ENCODE assay signal across 9 cellular contexts in genomic region chr17:1630662-1631061, GRCh38. TPM values are rescaled to one million over a fixed set of nuclear protein-coding genes. Genes with fewer than 3 reads are reported as not detected.
DNase-seq lines count a peak whose midpoint lies in the region; ATAC-seq and TF ChIP-seq lines count a peak whose summit lies in the region.
"Had no signal": no experiment of that assay in that cellular context is flagged by ENCODE, and none has a peak within 500 bp of the region (broad histone marks: within the 10 kb centered on the region; RNA-seq: fewer than 3 reads in every experiment).

No MANE protein-coding gene starts in this region.

- H3K4me2 ChIP-seq in BLaER1 (peak overlapping the region; percentile 100; the same call in 1 of the 2 replicates), DOHH2 (ENCODE audit: low read length) (peak overlapping the region; percentile 85), OCI-LY7 (ENCODE audit: low read length) (peak overlapping the region; percentile 4; the same call in 1 of the 2 replicates)

- H3K27ac Mint-ChIP-seq in memory B cell: peak overlapping the region; percentile 96

- H3K27ac ChIP-seq in BLaER1 (no peak overlapping the region), DOHH2 (ENCODE audit: low read depth, low read length) (peak overlapping the region; percentile 25; the same call in 1 of the 2 replicates), OCI-LY7 (ENCODE audit: low read depth, low read length, poor library complexity, severe bottlenecking) (no peak overlapping the region)

- no peaks in the 10 kb centered on the region for H3K27me3 Mint-ChIP-seq in memory B cell

- TF ChIP-seq CTCF in DOHH2 (IDR thresholded peaks at IDR 0.05; ENCODE audit: low read depth, low read length, poor library complexity, severe bottlenecking) (no peak), OCI-LY7 (conservative IDR thresholded peaks at IDR 0.05; ENCODE audit: low read length) (no peak)

- peaks cover 26% of the 10 kb centered on the region for H3F3A ChIP-seq in DOHH2 (ENCODE audit: control insufficient read depth, insufficient read depth)

- H4K20me1 ChIP-seq in BLaER1 (0 out of 2 replicates have a peak, but pooled peaks cover 17% of the 10 kb centered on the region), DOHH2 (ENCODE audit: control insufficient read depth, insufficient read depth, low read depth, low read length) (no peaks in the 10 kb centered on the region), OCI-LY7 (ENCODE audit: insufficient read depth, low read length) (no peaks in the 10 kb centered on the region)

- no peaks in the 10 kb centered on the region for H3K9me3 Mint-ChIP-seq in memory B cell

- H3K4me3 Mint-ChIP-seq in memory B cell: peak overlapping the region; percentile 89

- no peak overlapping the region for H2AFZ ChIP-seq in OCI-LY7 (ENCODE audit: low read length)

- no peak for ATAC-seq in memory B cell (ENCODE audit: low read depth)
- ATAC-seq in GM18867 (IDR thresholded peaks at IDR 0.05; ENCODE audit: unreplicated experiment): no peak
- ATAC-seq in GM21619 (IDR thresholded peaks at IDR 0.05; ENCODE audit: unreplicated experiment): no peak
- ATAC-seq in GM18520 (IDR thresholded peaks at IDR 0.05; ENCODE audit: unreplicated experiment): no peak

- H3K9me2 ChIP-seq in DOHH2 (replicated peaks; ENCODE audit: control insufficient read depth, low read length) (no peaks in the 10 kb centered on the region), OCI-LY7 (ENCODE audit: insufficient read depth, low read length) (no peaks in the 10 kb centered on the region)

- POLR2A ChIA-PET in OCI-LY7 (lab: Charles Lee): interaction anchor here (0.6 to 1.4 kb wide), 2 partner anchors 57 to 619 kb away, joined by 5 to 6 read pairs; no protein-coding TSS in a partner anchor

- CTCF ChIA-PET in OCI-LY7 (lab: Charles Lee; ENCODE audit: unreplicated experiment): interaction anchor here (0.5 to 2.6 kb wide), 3 partner anchors 53 to 86 kb away, joined by 3 to 11 read pairs (median 5); no protein-coding TSS in a partner anchor

- peaks cover 20% of the 10 kb centered on the region for H3K36me3 ChIP-seq in BLaER1
- H3K36me3 ChIP-seq in DOHH2 (ENCODE audit: control insufficient read depth, low read length): peaks cover 26% of the 10 kb centered on the region
- no peaks in the 10 kb centered on the region for H3K36me3 ChIP-seq in OCI-LY7 (ENCODE audit: insufficient read depth, low read length)

- DNase-seq in OCI-LY7 (ENCODE audit: low spot score) (peak; percentile 35), memory B cell (ENCODE audit: low spot score in 2 of 2) (no peak), NCI-H2171 treated with DMSO at 0.1 percent for 48 hours (lab: John Stamatoyannopoulos, UW) (no peak)
- DNase-seq: NCI-H1048 had no signal

- peaks cover 2% of the 10 kb centered on the region for H3K36me3 Mint-ChIP-seq in memory B cell

- H3K79me2 ChIP-seq in DOHH2 (ENCODE audit: control insufficient read depth, low read length): peaks cover 31% of the 10 kb centered on the region
- no peaks in the 10 kb centered on the region for H3K79me2 ChIP-seq in OCI-LY7 (ENCODE audit: insufficient read depth, low read depth, low read length)

- peaks cover 54% of the 10 kb centered on the region for H3K4me1 ChIP-seq in BLaER1
- peaks cover 50% of the 10 kb centered on the region for H3K4me1 ChIP-seq in DOHH2 (ENCODE audit: control insufficient read depth, low read length)
- peaks cover 49% of the 10 kb centered on the region for H3K4me1 ChIP-seq in OCI-LY7 (ENCODE audit: insufficient read depth, low read length, poor library complexity, severe bottlenecking)

- H3K4me3 ChIP-seq in BLaER1: no peak overlapping the region
- H3K4me3 ChIP-seq in DOHH2 (ENCODE audit: low read length): peak overlapping the region; percentile 94
- no peak overlapping the region for H3K4me3 ChIP-seq in OCI-LY7 (ENCODE audit: low read depth, low read length, poor library complexity, severe bottlenecking)

- BruUV-seq in OCI-LY7 (replicated peaks; lab: Mats Ljungman, UMichigan): no TSS peak

- peaks cover 31% of the 10 kb centered on the region for H3K4me1 Mint-ChIP-seq in memory B cell

- H3K9ac ChIP-seq in BLaER1: no peak overlapping the region

- intact Hi-C loops in OCI-LY7 (cut with micrococcal nuclease; ENCODE audit: unreplicated experiment): loop anchor here (1.0 kb wide), 1 partner anchor 56 kb away; no protein-coding TSS in a partner anchor

- no peaks in the 10 kb centered on the region for H3K9me3 ChIP-seq in BLaER1
- H3K9me3 ChIP-seq in DOHH2 (ENCODE audit: control insufficient read depth, insufficient read depth, low read length): no peaks in the 10 kb centered on the region
- no peaks in the 10 kb centered on the region for H3K9me3 ChIP-seq in OCI-LY7 (ENCODE audit: low read length)

- no peaks in the 10 kb centered on the region; the same call in 1 of the 2 replicates for H3K27me3 ChIP-seq in BLaER1
- H3K27me3 ChIP-seq in DOHH2 (ENCODE audit: control insufficient read depth, low read length): no peaks in the 10 kb centered on the region

RNA-seq across cellular contexts. Expression of gene SLC43A2, which starts 2.0 kb away (rescaled TPM):
- 9.2 and 16.7 TPM in 2 replicates for total RNA-seq in OCI-LY7 (2014; rRNA removed; shearing (Covaris generic))
- total RNA-seq in OCI-LY7 (2022): 16.6 and 17.1 TPM in 2 replicates

RNA-seq across cellular contexts. Expression of gene SCARF1, which starts 14.9 kb away (rescaled TPM):
- total RNA-seq in OCI-LY7 (2014; rRNA removed; shearing (Covaris generic)): 0.19 and 0.31 TPM in 2 replicates
- 0.29 and 0.41 TPM in 2 replicates for total RNA-seq in OCI-LY7 (2022)

RNA-seq across cellular contexts. Expression of gene RILP, which starts 19.0 kb away (rescaled TPM):
- total RNA-seq in OCI-LY7 (2014; rRNA removed; shearing (Covaris generic)): 0.82 and 3.2 TPM in 2 replicates
- total RNA-seq in OCI-LY7 (2022): 0.59 and 1.2 TPM in 2 replicates

RNA-seq across cellular contexts. Expression of gene PRPF8, which starts 54.0 kb away (rescaled TPM):
- 108 and 162 TPM in 2 replicates for total RNA-seq in OCI-LY7 (2014; rRNA removed; shearing (Covaris generic))
- total RNA-seq in OCI-LY7 (2022): 404 and 427 TPM in 2 replicates

Comparison
In these comparisons a context has a peak if more than half of its experiments do, and no peak if none do; other contexts are left out.
1. H3K4me2 ChIP-seq: peak in every context shown above with its lines; median percentile 100 in BLaER1; 85 in DOHH2; 4 in OCI-LY7.